ENCODE assay signal across 27 cellular contexts in the genomic region with DNA sequence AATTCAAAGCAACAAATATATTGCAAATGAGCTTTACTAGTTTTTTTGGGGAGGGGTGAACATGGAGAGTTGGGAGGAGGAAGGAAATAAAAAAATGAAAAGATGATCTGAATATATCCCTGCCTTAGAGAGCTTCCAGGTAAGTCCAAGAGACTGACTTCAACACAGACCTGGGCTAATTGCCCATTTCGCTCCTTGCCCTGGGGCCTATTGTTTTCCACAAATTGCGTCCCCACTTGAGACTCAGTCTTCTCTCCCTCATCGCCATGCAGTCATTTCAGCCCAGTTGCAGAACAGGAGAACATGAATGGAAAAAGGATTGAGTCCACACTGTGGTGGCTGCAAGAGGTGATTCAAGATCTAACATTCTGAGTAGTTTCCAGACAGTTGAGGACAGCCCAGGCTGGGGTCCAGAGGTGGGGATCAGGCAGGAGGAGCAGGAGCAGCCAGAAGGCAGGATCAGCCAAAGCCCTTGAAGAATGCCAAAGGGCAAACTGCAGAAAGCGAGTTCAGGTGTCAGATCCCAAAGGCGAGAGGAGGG. TPM values are rescaled to one million over a fixed set of nuclear protein-coding genes. Genes with fewer than 3 reads are reported as not detected.
DNase-seq lines count a peak whose midpoint lies in the region; ATAC-seq, FAIRE-seq and TF ChIP-seq lines count a peak whose summit lies in the region.
"Had no signal": no experiment of that assay in that cellular context is flagged by ENCODE, and none has a peak within 500 bp of the region (broad histone marks: within the 10 kb centered on the region; RNA-seq: fewer than 3 reads in every experiment).

No MANE protein-coding gene starts in this region.

- H2AFZ ChIP-seq in HepG2 (ENCODE audit: low read length) (no peak overlapping the region), mesenchymal stem cell (ENCODE audit: low read depth, low read length) (no peak overlapping the region)
- H2AFZ ChIP-seq: PC-9 had no signal

- in situ Hi-C loops in HepG2 (cut with HindIII; ENCODE audit: extremely low pct_ligation_motif_present, low pct_unique_long_range_greater_than_20kb) = no loop called here

- no peak overlapping the region for H2BK15ac ChIP-seq in mesenchymal stem cell (ENCODE audit: low read depth, poor library complexity, severe bottlenecking)

- no peak overlapping the region for H2BK5ac ChIP-seq in mesenchymal stem cell (ENCODE audit: low read depth, low read length, poor library complexity, severe bottlenecking)

- peak overlapping the region; percentile 19 for H4K8ac ChIP-seq in mesenchymal stem cell (ENCODE audit: low read length)

- TF ChIP-seq CTCF in HepG2 (CRISPR knock-in tag; IDR thresholded peaks at IDR 0.05) = no peak
- no peak for TF ChIP-seq CTCF in right lobe of liver (IDR thresholded peaks at IDR 0.05)

- no peaks in the 10 kb centered on the region for H3K79me1 ChIP-seq in mesenchymal stem cell (replicated peaks; ENCODE audit: low read length, poor library complexity, severe bottlenecking)

- H3K27ac Mint-ChIP-seq in activated CD4-positive, alpha-beta memory T cell treated with anti-CD3 and anti-CD28 coated beads, Interleukin-2, amount 10 ng/mL, durations not matched to agents 7 days and 5 days = peak overlapping the region; percentile 11
- H3K27ac Mint-ChIP-seq: CD8-positive, alpha-beta T cell had no signal

- H3K14ac ChIP-seq in mesenchymal stem cell (ENCODE audit: low read length in 2 of 2) = no peak overlapping the region

- H3K27ac ChIP-seq in HepG2 (ENCODE audit: extremely low read length, insufficient read depth, low read length) (peak overlapping the region; percentile 18), right lobe of liver (no peak overlapping the region), mesenchymal stem cell (ENCODE audit: low read length, poor library complexity, severe bottlenecking) (no peak overlapping the region)
- H3K27ac ChIP-seq: epithelial cell of prostate, PC-9, thoracic aorta had no signal

- no peak for FAIRE-seq in HepG2 (lab: Jason Lieb, UNC)
- FAIRE-seq: astrocyte, G401.6 had no signal

- peaks cover 10% of the 10 kb centered on the region for H3K79me2 ChIP-seq in HepG2 (ENCODE audit: insufficient read depth, low read length)

- no peak overlapping the region for H2BK120ac ChIP-seq in mesenchymal stem cell (ENCODE audit: low read depth, low read length)

- H3K36me3 Mint-ChIP-seq in activated CD4-positive, alpha-beta memory T cell treated with anti-CD3 and anti-CD28 coated beads, Interleukin-2, amount 10 ng/mL, durations not matched to agents 7 days and 5 days (ENCODE audit: low read depth) = peaks cover 3% of the 10 kb centered on the region
- H3K36me3 Mint-ChIP-seq: CD8-positive, alpha-beta T cell; stimulated activated memory B cell treated with anti-CD40 and anti-IgM and Interleukin-4, amounts not matched to agents 10 μg/mL and 1 μg/mL and 100 μg/mL, for 72 hours had no signal

- no peak for TF ChIP-seq RAD21 in HepG2 (CRISPR knock-in tag; IDR thresholded peaks at IDR 0.05)

- no peak overlapping the region for H3K4me3 Mint-ChIP-seq in activated CD4-positive, alpha-beta memory T cell treated with anti-CD3 and anti-CD28 coated beads, Interleukin-2, amount 10 ng/mL, durations not matched to agents 7 days and 5 days
- H3K4me3 Mint-ChIP-seq: activated T-cell treated with anti-CD3 and anti-CD28 coated beads, Interleukin-2, amount 50 U/mL, for 24 hours; CD8-positive, alpha-beta T cell; stimulated activated memory B cell treated with anti-CD40 and anti-IgM and Interleukin-4, amounts not matched to agents 10 μg/mL and 1 μg/mL and 100 μg/mL, for 72 hours had no signal

- H3K27me3 ChIP-seq in HepG2 (ENCODE audit: control insufficient read depth in 1 of 2, insufficient read depth in 2 of 2, low read length in 2 of 2) (no peaks in the 10 kb centered on the region), right lobe of liver (no peaks in the 10 kb centered on the region), mesenchymal stem cell (ENCODE audit: control insufficient read depth in 1 of 2, insufficient read depth in 1 of 2, low read length in 2 of 2) (no peaks in the 10 kb centered on the region)

- BruUV-seq in HepG2 (replicated peaks; lab: Mats Ljungman, UMichigan) = no TSS peak

- no peak for ATAC-seq in HepG2
- ATAC-seq in right lobe of liver = no peak
- ATAC-seq in GM18861 (IDR thresholded peaks at IDR 0.05; ENCODE audit: unreplicated experiment) = no peak
- ATAC-seq: CD8-positive, alpha-beta T cell; stimulated activated memory B cell treated with anti-CD40 and anti-IgM and Interleukin-4, amounts not matched to agents 10 μg/mL and 1 μg/mL and 100 μg/mL, for 72 hours had no signal

- no peaks in the 10 kb centered on the region for H3K36me3 ChIP-seq in HepG2 (replicated peaks in 1 of 2; ENCODE audit: control insufficient read depth in 1 of 2, insufficient read depth in 2 of 2, low read length in 2 of 2)
- no peaks in the 10 kb centered on the region for H3K36me3 ChIP-seq in right lobe of liver
- no peaks in the 10 kb centered on the region for H3K36me3 ChIP-seq in mesenchymal stem cell (ENCODE audit: control insufficient read depth in 1 of 2, insufficient read depth in 2 of 2, low read depth in 1 of 2, low read length in 2 of 2)
- H3K36me3 ChIP-seq: thoracic aorta had no signal

- H3K18ac ChIP-seq in mesenchymal stem cell (ENCODE audit: low read depth in 1 of 2, low read length in 2 of 2) = no peak overlapping the region

- peaks cover 9% of the 10 kb centered on the region for H3K27me3 Mint-ChIP-seq in activated CD4-positive, alpha-beta memory T cell treated with anti-CD3 and anti-CD28 coated beads, Interleukin-2, amount 10 ng/mL, durations not matched to agents 7 days and 5 days
- H3K27me3 Mint-ChIP-seq: activated T-cell treated with anti-CD3 and anti-CD28 coated beads, Interleukin-2, amount 50 U/mL, for 24 hours had no signal

- H3K4me1 ChIP-seq in HepG2 (ENCODE audit: insufficient read depth, low read length) (peaks cover 97% of the 10 kb centered on the region), right lobe of liver (peaks cover 0 to 38% (median 11%) of the 10 kb centered on the region in 4 donors), mesenchymal stem cell (ENCODE audit: control insufficient read depth, insufficient read depth, low read depth, low read length) (peaks cover 10% of the 10 kb centered on the region)

- no peaks in the 10 kb centered on the region for H4K20me1 ChIP-seq in HepG2 (ENCODE audit: insufficient read depth, low read length)

- H3K4ac ChIP-seq in mesenchymal stem cell (ENCODE audit: low read depth in 1 of 2, low read length in 2 of 2) = no peak overlapping the region

- H3K9me3 Mint-ChIP-seq in activated CD4-positive, alpha-beta memory T cell treated with anti-CD3 and anti-CD28 coated beads, Interleukin-2, amount 10 ng/mL, durations not matched to agents 7 days and 5 days = no peaks in the 10 kb centered on the region
- H3K9me3 Mint-ChIP-seq: activated T-cell treated with anti-CD3 and anti-CD28 coated beads, Interleukin-2, amount 50 U/mL, for 24 hours; CD8-positive, alpha-beta T cell; stimulated activated memory B cell treated with anti-CD40 and anti-IgM and Interleukin-4, amounts not matched to agents 10 μg/mL and 1 μg/mL and 100 μg/mL, for 72 hours had no signal

- H3K23ac ChIP-seq in mesenchymal stem cell (ENCODE audit: low read length in 2 of 2) = no peak overlapping the region

- H2BK12ac ChIP-seq in mesenchymal stem cell (ENCODE audit: low read length in 2 of 2) = no peak overlapping the region

- H4K91ac ChIP-seq in mesenchymal stem cell (ENCODE audit: low read length) = no peak overlapping the region

- H3K4me3 ChIP-seq in HepG2 (replicated peaks in 1 of 3; ENCODE audit: insufficient read depth in 1 of 3, low read depth in 2 of 3, low read length in 3 of 3) (no peak overlapping the region), right lobe of liver (no peak overlapping the region), mesenchymal stem cell (ENCODE audit: insufficient read depth in 1 of 2, low read depth in 1 of 2, low read length in 2 of 2) (no peak overlapping the region)
- H3K4me3 ChIP-seq: PC-9, smooth muscle cell, thoracic aorta had no signal

- H3K4me1 Mint-ChIP-seq in activated CD4-positive, alpha-beta memory T cell treated with anti-CD3 and anti-CD28 coated beads, Interleukin-2, amount 10 ng/mL, durations not matched to agents 7 days and 5 days = peaks cover 36% of the 10 kb centered on the region

- intact Hi-C loops in HepG2 (cut with micrococcal nuclease; ENCODE audit: unreplicated experiment) = no loop called here
- intact Hi-C loops in right lobe of liver (cut with DNase I) = no loop called here

- DNase-seq in HepG2 (ENCODE audit: low spot score) (no peak), right lobe of liver (no peak), mesenchymal stem cell (no peak), NCI-H146 treated with DMSO at 0.1 percent for 48 hours (lab: John Stamatoyannopoulos, UW; ENCODE audit: unreplicated experiment) (no peak)
- DNase-seq in activated CD4-positive, alpha-beta memory T cell treated with anti-CD3 and anti-CD28 coated beads, Interleukin-2, amount 10 ng/mL, durations not matched to agents 7 days and 5 days = no peak
- DNase-seq in effector CD8-positive, alpha-beta T cell (lab: John Stamatoyannopoulos, UW) = no peak
- DNase-seq: activated T-cell treated with anti-CD3 and anti-CD28 coated beads, Interleukin-2, amount 50 U/mL, for 24 hours; cerebellar nuclear complex; IMR-90; kidney glomerular epithelial cell; NCI-H1105; NCI-H2081; NCI-H345; NCI-H774; occipital lobe; PC-9; Right ventricle myocardium superior; T-helper 9 cell had no signal

- no peak overlapping the region for H2AK5ac ChIP-seq in mesenchymal stem cell (ENCODE audit: low read length, severe bottlenecking)

- 93% methylated on average over 5 of the region's 5 CpGs for WGBS in HepG2 (ENCODE audit: low lambda C conversion rate)
- WGBS in right lobe of liver (ENCODE audit: insufficient coverage, low coverage, low lambda C conversion rate, missing lambda C conversion rate) = 95% methylated on average over 5 of the region's 5 CpGs
- WGBS in mesenchymal stem cell = 92% methylated on average over 5 of the region's 5 CpGs

- H3K4me2 ChIP-seq in HepG2 (ENCODE audit: low read depth, low read length) (no peak overlapping the region), mesenchymal stem cell (ENCODE audit: low read length, poor library complexity, severe bottlenecking) (no peak overlapping the region)
- H3K4me2 ChIP-seq: PC-9, smooth muscle cell had no signal

- POLR2A ChIA-PET in HepG2 (lab: Yijun Ruan, JAX) = interaction anchor here (0.9 to 5.4 kb wide), 3 partner anchors 22 to 57 kb away, joined by 3 to 183 read pairs (median 43); a partner anchor contains a TSS
- POLR2A ChIA-PET in activated CD4-positive, alpha-beta memory T cell treated with anti-CD3 and anti-CD28 coated beads, Interleukin-2, amount 10 ng/mL, durations not matched to agents 7 days and 5 days (lab: Charles Lee) = interaction anchor here (0.9 to 2.4 kb wide), 15 partner anchors 9 to 62 kb away, joined by 3 to 53 read pairs (median 4); a partner anchor contains a TSS

- no peak overlapping the region for H3K9ac ChIP-seq in HepG2 (ENCODE audit: insufficient read depth, low read depth, low read length)
- H3K9ac ChIP-seq in mesenchymal stem cell (ENCODE audit: low read length) = no peak overlapping the region

- TF ChIP-seq EP300 in HepG2 (IDR thresholded peaks at IDR 0.05; ENCODE audit: low read depth in 2 of 2, low read length in 2 of 2) (no peak), HepG2 (CRISPR knock-in tag; IDR thresholded peaks at IDR 0.05; ENCODE audit: borderline replicate concordance) (no peak)

- H3K9me3 ChIP-seq in HepG2 (ENCODE audit: low read length) (no peaks in the 10 kb centered on the region), right lobe of liver (no peaks in the 10 kb centered on the region), mesenchymal stem cell (ENCODE audit: control insufficient read depth, low read length) (no peaks in the 10 kb centered on the region)
- H3K9me3 ChIP-seq: thoracic aorta had no signal

- CTCF ChIA-PET in HepG2 (lab: Yijun Ruan, JAX; ENCODE audit: low intra/inter-chr PET ratio, low total read pairs) = no interaction called here
- CTCF ChIA-PET in activated CD4-positive, alpha-beta memory T cell treated with anti-CD3 and anti-CD28 coated beads, Interleukin-2, amount 10 ng/mL, durations not matched to agents 7 days and 5 days (lab: Charles Lee) = interaction anchor here (0.6 to 2.4 kb wide), 6 partner anchors 9 to 174 kb away, joined by 3 to 7 read pairs (median 4); no protein-coding TSS in a partner anchor

- TF ChIP-seq POLR2A in HepG2 (IDR thresholded peaks at IDR 0.05; ENCODE audit: insufficient read depth in 1 of 2, low read depth in 2 of 2, low read length in 2 of 2) = no peak
- TF ChIP-seq POLR2A in right lobe of liver (IDR thresholded peaks at IDR 0.05) = no peak

RNA-seq across cellular contexts. Expression of a gene that starts 21.6 kb away (rescaled TPM):
- total RNA-seq in HepG2 (2016; rRNA removed; fragmentation: Illumina TruSeq; extraction: Trizol) = 19.4 and 21.9 TPM in 2 replicates
- 4.8 and 6.1 TPM in 2 replicates for total RNA-seq in HepG2 (2016; cell fraction: cytosol; rRNA removed; fragmentation: Illumina TruSeq; extraction: Trizol; ENCODE audit: low read depth)
- 15.4 and 18.3 TPM in 2 replicates for total RNA-seq in HepG2 (2016; cell fraction: insoluble cytoplasmic fraction; rRNA removed; fragmentation: Illumina TruSeq; extraction: Trizol)
- 17.3 and 20.5 TPM in 2 replicates for total RNA-seq in HepG2 (2016; cell fraction: membrane; rRNA removed; fragmentation: Illumina TruSeq; extraction: Trizol)
- total RNA-seq in HepG2 (2016; cell fraction: nucleus; rRNA removed; fragmentation: Illumina TruSeq; extraction: Trizol) = 32.5 and 39.5 TPM in 2 replicates
- polyA plus RNA-seq in HepG2 (2011; rRNA removed) = 52.5 and 57.7 TPM in 2 replicates
- 34.6 and 53.8 TPM in 2 replicates for polyA plus RNA-seq in HepG2 (2011; cell fraction: cytosol; rRNA removed)
- polyA plus RNA-seq in HepG2 (2011; cell fraction: nucleus; rRNA removed) = 22.7 and 27.8 TPM in 2 replicates
- polyA plus RNA-seq in HepG2 (2012) = 77.1 and 86.3 TPM in 2 replicates
- 11.4 and 11.5 TPM in 2 replicates for polyA plus RNA-seq in HepG2 (2016; cell fraction: cytosol; fragmentation: Illumina TruSeq; extraction: Trizol; ENCODE audit: low read depth)
- 38.0 and 41.3 TPM in 2 replicates for polyA plus RNA-seq in HepG2 (2016; cell fraction: insoluble cytoplasmic fraction; fragmentation: Illumina TruSeq; extraction: Trizol; ENCODE audit: low read depth)
- 23.3 and 26.8 TPM in 2 replicates for polyA plus RNA-seq in HepG2 (2016; cell fraction: membrane; fragmentation: Illumina TruSeq; extraction: Trizol; ENCODE audit: low read depth)
- 96.0 and 102 TPM in 2 replicates for polyA plus RNA-seq in HepG2 (2016; cell fraction: nucleus; fragmentation: Illumina TruSeq; extraction: Trizol; ENCODE audit: insufficient read depth, low read depth)
- 82.9 and 106 TPM in 2 replicates for polyA minus RNA-seq in HepG2 (2011; rRNA and poly(A)+ RNA removed; ENCODE audit: low replicate concordance)
- polyA minus RNA-seq in HepG2 (2011; cell fraction: cytosol; rRNA and poly(A)+ RNA removed) = 53.5 and 57.1 TPM in 2 replicates
- polyA minus RNA-seq in HepG2 (2011; cell fraction: nucleus; rRNA and poly(A)+ RNA removed) = 28.7 and 29.6 TPM in 2 replicates
- total RNA-seq in right lobe of liver = 100 to 1,000 TPM in 3 of 6 experiments, 10 to 100 TPM in 3; 36.2 to 222 (median 82.1) TPM
- 100 to 1,000 TPM; 121 to 124 TPM for total RNA-seq in activated CD4-positive, alpha-beta memory T cell treated with anti-CD3 and anti-CD28 coated beads, Interleukin-2, amount 10 ng/mL, durations not matched to agents 7 days and 5 days
- 78.1 TPM for polyA plus RNA-seq in mesenchymal stem cell (2013, experiment 1 of 2)
- polyA plus RNA-seq in mesenchymal stem cell (2013, experiment 2 of 2) = 81.9 TPM

RNA-seq across cellular contexts. Expression of a gene that starts 52.4 kb away (rescaled TPM):
- total RNA-seq in HepG2 (2016; rRNA removed; fragmentation: Illumina TruSeq; extraction: Trizol) (not detected in 2 replicates), right lobe of liver (not detected)
- total RNA-seq in HepG2 (2016; cell fraction: cytosol; rRNA removed; fragmentation: Illumina TruSeq; extraction: Trizol; ENCODE audit: low read depth) = not detected in 2 replicates
- 0.02 TPM in 1 of 2 replicates, not detected in the other for total RNA-seq in HepG2 (2016; cell fraction: insoluble cytoplasmic fraction; rRNA removed; fragmentation: Illumina TruSeq; extraction: Trizol)
- total RNA-seq in HepG2 (2016; cell fraction: membrane; rRNA removed; fragmentation: Illumina TruSeq; extraction: Trizol) = not detected in 2 replicates
- total RNA-seq in HepG2 (2016; cell fraction: nucleus; rRNA removed; fragmentation: Illumina TruSeq; extraction: Trizol) = not detected in 2 replicates
- polyA plus RNA-seq in HepG2 (2011; rRNA removed) = not detected in 2 replicates
- 0.01 TPM in 2 replicates for polyA plus RNA-seq in HepG2 (2011; cell fraction: cytosol; rRNA removed)
- polyA plus RNA-seq in HepG2 (2011; cell fraction: nucleus; rRNA removed) = 0.06 TPM in 1 of 2 replicates, not detected in the other
- polyA plus RNA-seq in HepG2 (2012) = not detected in 2 replicates
- polyA plus RNA-seq in HepG2 (2016; cell fraction: cytosol; fragmentation: Illumina TruSeq; extraction: Trizol; ENCODE audit: low read depth) = not detected in 2 replicates
- polyA plus RNA-seq in HepG2 (2016; cell fraction: insoluble cytoplasmic fraction; fragmentation: Illumina TruSeq; extraction: Trizol; ENCODE audit: low read depth) = not detected in 2 replicates
- polyA plus RNA-seq in HepG2 (2016; cell fraction: membrane; fragmentation: Illumina TruSeq; extraction: Trizol; ENCODE audit: low read depth) = not detected in 2 replicates
- 0.12 TPM in 1 of 2 replicates, not detected in the other for polyA plus RNA-seq in HepG2 (2016; cell fraction: nucleus; fragmentation: Illumina TruSeq; extraction: Trizol; ENCODE audit: insufficient read depth, low read depth)
- not detected in 2 replicates for polyA minus RNA-seq in HepG2 (2011; rRNA and poly(A)+ RNA removed; ENCODE audit: low replicate concordance)
- polyA minus RNA-seq in HepG2 (2011; cell fraction: cytosol; rRNA and poly(A)+ RNA removed) = not detected in 2 replicates
- not detected in 2 replicates for polyA minus RNA-seq in HepG2 (2011; cell fraction: nucleus; rRNA and poly(A)+ RNA removed)
- not detected for total RNA-seq in activated CD4-positive, alpha-beta memory T cell treated with anti-CD3 and anti-CD28 coated beads, Interleukin-2, amount 10 ng/mL, durations not matched to agents 7 days and 5 days
- polyA plus RNA-seq in mesenchymal stem cell (2013, experiment 1 of 2) = not detected
- polyA plus RNA-seq in mesenchymal stem cell (2013, experiment 2 of 2) = not detected
- total RNA-seq: CD8-positive, alpha-beta T cell; IMR-90; lung microvascular endothelial cell; PC-9; smooth muscle cell had no signal
- polyA plus RNA-seq: smooth muscle cell had no signal
